ENCODE assay signal across 6 cellular contexts in the genomic region with DNA sequence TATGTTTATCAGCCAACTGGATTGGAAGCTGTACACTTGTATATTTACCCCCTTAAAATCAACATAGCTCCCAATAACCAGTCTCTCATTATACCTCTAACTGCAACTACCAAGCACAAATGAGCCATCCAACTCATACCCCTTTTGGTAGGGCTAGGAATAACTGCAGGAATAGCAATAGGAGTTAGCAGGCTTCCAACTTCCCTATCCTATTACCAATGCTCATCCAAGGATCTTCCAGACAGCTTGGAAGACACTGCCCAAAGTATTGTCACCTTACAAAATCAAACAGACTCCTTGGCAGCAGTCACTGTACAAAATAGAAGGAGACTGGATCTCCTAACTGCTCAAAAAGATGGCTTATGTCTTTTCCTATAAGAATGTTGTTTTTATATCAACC.
"Had no signal": no experiment of that assay in that cellular context is flagged by ENCODE, and none has a peak within 500 bp of the region (broad histone marks: within the 10 kb centered on the region; RNA-seq: fewer than 3 reads in every experiment).

No MANE protein-coding gene starts in this region.

- H3K4me1 Mint-ChIP-seq: IgD-negative memory B cell had no signal

- H3K27me3 Mint-ChIP-seq: IgD-negative memory B cell had no signal

- H3K27ac ChIP-seq: HL-60 had no signal

- ATAC-seq: HepG2, K562 had no signal

- H3K4me3 ChIP-seq: K562 had no signal

- DNase-seq: IMR-90, KBM-7 had no signal

- H3K4me3 Mint-ChIP-seq: IgD-negative memory B cell had no signal
